ENCODE assay signal across 20 cellular contexts in genomic region chr14:86858043-86858442, GRCh38.
A peak's percentile ranks its signal among the peaks of the same experiment; 100 is the strongest.
DNase-seq lines count a peak whose midpoint lies in the region; ATAC-seq, FAIRE-seq and TF ChIP-seq lines count a peak whose summit lies in the region.
"Had no signal": no experiment of that assay in that cellular context is flagged by ENCODE, and none has a peak within 500 bp of the region (broad histone marks: within the 10 kb centered on the region; RNA-seq: fewer than 3 reads in every experiment).

No MANE protein-coding gene starts in this region.

- H2AFZ ChIP-seq in HepG2 (ENCODE audit: low read length): no peak overlapping the region

- intact Hi-C loops in HepG2 (cut with micrococcal nuclease; ENCODE audit: unreplicated experiment) (no loop called here), right lobe of liver (cut with DNase I) (no loop called here)

- CTCF ChIA-PET in HepG2 (lab: Yijun Ruan, JAX; ENCODE audit: low intra/inter-chr PET ratio, low total read pairs): no interaction called here

- H3K4me2 ChIP-seq in HepG2 (ENCODE audit: low read depth, low read length): no peak overlapping the region

- H3K27ac ChIP-seq in HepG2 (ENCODE audit: extremely low read length, insufficient read depth, low read length): no peak overlapping the region
- no peak overlapping the region for H3K27ac ChIP-seq in right lobe of liver
- H3K27ac ChIP-seq: 22Rv1, lower lobe of right lung, ovary, upper lobe of left lung had no signal

- no peak for FAIRE-seq in HepG2 (lab: Jason Lieb, UNC)
- FAIRE-seq: bronchial epithelial cell, endothelial cell of umbilical vein, TTC549 had no signal

- no peaks in the 10 kb centered on the region for H3K4me1 ChIP-seq in HepG2 (ENCODE audit: insufficient read depth, low read length)
- no peaks in the 10 kb centered on the region for H3K4me1 ChIP-seq in right lobe of liver
- H3K4me1 ChIP-seq: lower lobe of right lung, upper lobe of left lung had no signal

- in situ Hi-C loops in HepG2 (cut with HindIII; ENCODE audit: extremely low pct_ligation_motif_present, low pct_unique_long_range_greater_than_20kb): no loop called here

- TF ChIP-seq RAD21 in HepG2 (CRISPR knock-in tag; IDR thresholded peaks at IDR 0.05): no peak

- no peak for TF ChIP-seq EP300 in HepG2 (IDR thresholded peaks at IDR 0.05; ENCODE audit: low read depth in 2 of 2, low read length in 2 of 2)
- TF ChIP-seq EP300 in HepG2 (CRISPR knock-in tag; IDR thresholded peaks at IDR 0.05; ENCODE audit: borderline replicate concordance): no peak

- H3K27me3 ChIP-seq in HepG2 (ENCODE audit: control insufficient read depth in 1 of 2, insufficient read depth in 2 of 2, low read length in 2 of 2): no peaks in the 10 kb centered on the region
- H3K27me3 ChIP-seq in right lobe of liver: no peaks in the 10 kb centered on the region
- H3K27me3 ChIP-seq: ovary, upper lobe of left lung had no signal

- H3K9me3 ChIP-seq in HepG2 (ENCODE audit: low read length) (no peaks in the 10 kb centered on the region), right lobe of liver (no peaks in the 10 kb centered on the region)
- H3K9me3 ChIP-seq: lower lobe of right lung, ovary, upper lobe of left lung had no signal

- POLR2A ChIA-PET in HepG2 (lab: Yijun Ruan, JAX): no interaction called here

- H3K9ac ChIP-seq in HepG2 (ENCODE audit: insufficient read depth, low read depth, low read length): no peak overlapping the region

- H3K36me3 ChIP-seq in HepG2 (replicated peaks in 1 of 2; ENCODE audit: control insufficient read depth in 1 of 2, insufficient read depth in 2 of 2, low read length in 2 of 2) (no peaks in the 10 kb centered on the region), right lobe of liver (no peaks in the 10 kb centered on the region)
- H3K36me3 ChIP-seq: lower lobe of right lung, ovary, upper lobe of left lung had no signal

- no peak for TF ChIP-seq POLR2A in HepG2 (IDR thresholded peaks at IDR 0.05; ENCODE audit: insufficient read depth in 1 of 2, low read depth in 2 of 2, low read length in 2 of 2)
- TF ChIP-seq POLR2A in right lobe of liver (IDR thresholded peaks at IDR 0.05): no peak

- H3K4me3 ChIP-seq in HepG2 (replicated peaks in 1 of 3; ENCODE audit: insufficient read depth in 1 of 3, low read depth in 2 of 3, low read length in 3 of 3): no peak overlapping the region
- H3K4me3 ChIP-seq in right lobe of liver: no peak overlapping the region
- H3K4me3 ChIP-seq: lower lobe of right lung, ovary, upper lobe of left lung had no signal

- H4K20me1 ChIP-seq in HepG2 (ENCODE audit: insufficient read depth, low read length): no peaks in the 10 kb centered on the region

- H3K79me2 ChIP-seq in HepG2 (ENCODE audit: insufficient read depth, low read length): no peaks in the 10 kb centered on the region

- TF ChIP-seq CTCF in HepG2 (CRISPR knock-in tag; IDR thresholded peaks at IDR 0.05): no peak
- no peak for TF ChIP-seq CTCF in right lobe of liver (IDR thresholded peaks at IDR 0.05)

- BruUV-seq in HepG2 (replicated peaks; lab: Mats Ljungman, UMichigan): no TSS peak

- 59% methylated on average over 3 of the region's 3 CpGs for WGBS in HepG2 (ENCODE audit: low lambda C conversion rate)
- WGBS in right lobe of liver (ENCODE audit: insufficient coverage, low coverage, low lambda C conversion rate, missing lambda C conversion rate): 72% methylated on average over 3 of the region's 3 CpGs

- ATAC-seq in HepG2 (no peak), right lobe of liver (no peak), GM19035 (IDR thresholded peaks at IDR 0.05; ENCODE audit: unreplicated experiment) (no peak), GM18520 (IDR thresholded peaks at IDR 0.05; ENCODE audit: unreplicated experiment) (no peak), GM19467 (IDR thresholded peaks at IDR 0.05; ENCODE audit: unreplicated experiment) (no peak)
- ATAC-seq: lower lobe of right lung had no signal

- DNase-seq in HepG2 (ENCODE audit: low spot score) (no peak), right lobe of liver (no peak), dedifferentiated amniotic fluid mesenchymal stem cell (ENCODE audit: extremely low spot score) (peak; percentile 82), left kidney (ENCODE audit: low read depth, low spot score) (peak; percentile 20), islet precursor cell (no peak)
- DNase-seq: CD4-positive, alpha-beta memory T cell; DMS53; lower lobe of right lung; NCI-H1092 treated with DMSO at 0.1 percent for 48 hours; NCI-H2081; NCI-H446 treated with DMSO at 0.1 percent for 48 hours; ovary; upper lobe of left lung had no signal

TF ChIP-seq in HepG2, 621 proteins besides CTCF, POLR2A, EP300 and RAD21:
- TF ChIP-seq MAFF (IDR thresholded peaks at IDR 0.05; ENCODE audit: low read depth, low read length) (peak; percentile 38; the same call in 1 of the 2 replicates), DR1 (CRISPR knock-in tag; IDR thresholded peaks at IDR 0.05) (no peak), MAFK (conservative IDR thresholded peaks at IDR 0.05 in 1 of 2, IDR thresholded peaks at IDR 0.05 in 1 of 2; ENCODE audit: low read length in 2 of 2) (peak; percentile 39 to 64; a peak in 3 of 4 replicates)

Comparison
In these comparisons a context has a peak if more than half of its experiments do, and no peak if none do; other contexts are left out.
1. DNase-seq: peak in dedifferentiated amniotic fluid mesenchymal stem cell (single experiment) and left kidney (single experiment); none in HepG2 (single experiment), right lobe of liver (0 of 3) and islet precursor cell (single experiment).